ENCODE assay signal across 31 cellular contexts in the genomic region with DNA sequence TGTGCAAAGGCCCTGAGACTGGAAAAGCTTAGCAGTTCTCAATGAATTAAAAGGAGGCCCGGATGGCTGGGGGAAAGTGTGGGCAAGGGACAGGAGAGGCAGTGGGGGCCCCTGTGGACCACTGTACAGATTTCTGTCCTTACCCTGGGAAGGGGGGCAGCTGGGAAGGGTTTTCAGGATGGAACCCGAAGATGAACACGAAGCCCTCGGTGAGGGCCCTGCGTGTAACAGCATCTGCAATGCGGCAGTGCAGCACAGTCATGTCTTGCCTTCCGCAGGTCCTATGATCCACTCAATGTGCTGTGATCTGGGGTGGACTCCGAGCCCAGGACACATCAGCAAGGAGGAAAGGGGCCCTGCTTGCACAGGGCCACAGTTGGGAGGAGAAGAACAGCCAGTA. TPM values are rescaled to one million over a fixed set of nuclear protein-coding genes. Genes with fewer than 3 reads are reported as not detected.
"Had no signal": no experiment of that assay in that cellular context is flagged by ENCODE, and none has a peak within 500 bp of the region (broad histone marks: within the 10 kb centered on the region; RNA-seq: fewer than 3 reads in every experiment).

No MANE protein-coding gene starts in this region.

- H3K27ac Mint-ChIP-seq: mesothelial cell of epicardium; naive B cell; natural killer cell treated with Interleukin-12 subunit alpha and Interleukin-12 subunit beta and Interleukin-15 and Interleukin-18, amount 100 ng/mL, for 72 hours; neural progenitor cell; stimulated activated naive B cell treated with anti-CD40 and anti-IgM and Interleukin-4, amounts not matched to agents 10 μg/mL and 1 μg/mL and 100 μg/mL, for 72 hours; stimulated activated naive CD8-positive, alpha-beta T cell treated with anti-CD3 and anti-CD28 coated beads, Interleukin-15, Interleukin-2, amounts not matched to agents 100 ng/mL and 50 ng/mL, for 24 hours had no signal

- H3K9me3 ChIP-seq: esophagus muscularis mucosa, gastroesophageal sphincter, heart right ventricle, left lung, mucosa of descending colon, prostate gland, right atrium auricular region, sigmoid colon, transverse colon, upper lobe of right lung, vagina had no signal

- H3K27me3 ChIP-seq: dorsolateral prefrontal cortex, gastroesophageal sphincter, neural progenitor cell, right atrium auricular region, transverse colon, upper lobe of right lung, vagina had no signal

- ATAC-seq: foreskin keratinocyte; gastroesophageal sphincter; heart right ventricle; left cardiac atrium; left lung; mucosa of descending colon; natural killer cell treated with Interleukin-12 subunit alpha and Interleukin-12 subunit beta and Interleukin-15 and Interleukin-18, amount 100 ng/mL, for 72 hours; stimulated activated naive B cell treated with anti-CD40 and anti-IgM and Interleukin-4, amounts not matched to agents 10 μg/mL and 1 μg/mL and 100 μg/mL, for 72 hours; upper lobe of right lung had no signal

- H3K9ac ChIP-seq: neural progenitor cell, parathyroid adenoma had no signal

- H3K36me3 Mint-ChIP-seq: mesothelial cell of epicardium; naive B cell; natural killer cell treated with Interleukin-12 subunit alpha and Interleukin-12 subunit beta and Interleukin-15 and Interleukin-18, amount 100 ng/mL, for 72 hours; neural progenitor cell; stimulated activated naive B cell treated with anti-CD40 and anti-IgM and Interleukin-4, amounts not matched to agents 10 μg/mL and 1 μg/mL and 100 μg/mL, for 72 hours had no signal

- DNase-seq: effector CD4-positive, alpha-beta T cell; heart right ventricle; hippocampal formation; left cardiac atrium; left lung; mesenchymal stem cell; mucosa of descending colon; naive B cell; sigmoid colon; stimulated activated CD4-positive, alpha-beta T cell treated with anti-CD3 and anti-CD28 coated beads, Interleukin-4, amount 100 ng/mL, for 4 hours; stimulated activated naive B cell treated with anti-CD40 and anti-IgM and Interleukin-4, amounts not matched to agents 10 μg/mL and 1 μg/mL and 100 μg/mL, for 72 hours; transverse colon; upper lobe of right lung had no signal

- H3K36me3 ChIP-seq: esophagus muscularis mucosa, gastroesophageal sphincter, heart right ventricle, left lung, neural progenitor cell, prostate gland, right atrium auricular region, sigmoid colon, transverse colon, upper lobe of right lung, vagina had no signal

- H3K4me3 ChIP-seq: dorsolateral prefrontal cortex, esophagus muscularis mucosa, gastroesophageal sphincter, heart right ventricle, left lung, mucosa of descending colon, neural progenitor cell, prostate gland, right atrium auricular region, sigmoid colon, transverse colon, upper lobe of right lung, vagina had no signal

- H3K4me3 Mint-ChIP-seq: mesothelial cell of epicardium; naive B cell; natural killer cell treated with Interleukin-12 subunit alpha and Interleukin-12 subunit beta and Interleukin-15 and Interleukin-18, amount 100 ng/mL, for 72 hours; neural progenitor cell; stimulated activated naive B cell treated with anti-CD40 and anti-IgM and Interleukin-4, amounts not matched to agents 10 μg/mL and 1 μg/mL and 100 μg/mL, for 72 hours; stimulated activated naive CD8-positive, alpha-beta T cell treated with anti-CD3 and anti-CD28 coated beads, Interleukin-15, Interleukin-2, amounts not matched to agents 100 ng/mL and 50 ng/mL, for 24 hours had no signal

- H3K4me1 ChIP-seq: foreskin keratinocyte, gastroesophageal sphincter, left lung, neural progenitor cell, prostate gland, transverse colon, upper lobe of right lung, vagina had no signal

- H3K9me3 Mint-ChIP-seq: mesothelial cell of epicardium; naive B cell; natural killer cell treated with Interleukin-12 subunit alpha and Interleukin-12 subunit beta and Interleukin-15 and Interleukin-18, amount 100 ng/mL, for 72 hours; neural progenitor cell; stimulated activated naive B cell treated with anti-CD40 and anti-IgM and Interleukin-4, amounts not matched to agents 10 μg/mL and 1 μg/mL and 100 μg/mL, for 72 hours; stimulated activated naive CD8-positive, alpha-beta T cell treated with anti-CD3 and anti-CD28 coated beads, Interleukin-15, Interleukin-2, amounts not matched to agents 100 ng/mL and 50 ng/mL, for 24 hours had no signal

- H3K4me1 Mint-ChIP-seq: mesothelial cell of epicardium had no signal

- H3K27ac ChIP-seq: dorsolateral prefrontal cortex, esophagus muscularis mucosa, foreskin keratinocyte, gastroesophageal sphincter, heart right ventricle, left lung, neural progenitor cell, parathyroid adenoma, prostate gland, right atrium auricular region, sigmoid colon, transverse colon, upper lobe of right lung, vagina had no signal

RNA-seq across cellular contexts. Expression of gene ATP2B2, which starts 7.9 kb away (rescaled TPM):
- total RNA-seq: endothelial cell of umbilical vein; epithelial cell of proximal tubule; fibroblast of lung; foreskin keratinocyte; kidney epithelial cell; lung microvascular endothelial cell; mesothelial cell of epicardium; natural killer cell treated with Interleukin-12 subunit alpha and Interleukin-12 subunit beta and Interleukin-15 and Interleukin-18, amount 100 ng/mL, for 72 hours; osteoblast; transverse colon had no signal
- polyA plus RNA-seq: endothelial cell of umbilical vein, fibroblast of lung, foreskin keratinocyte had no signal
